24 cellular contexts compared by ENCODE assay signal in the genomic region with DNA sequence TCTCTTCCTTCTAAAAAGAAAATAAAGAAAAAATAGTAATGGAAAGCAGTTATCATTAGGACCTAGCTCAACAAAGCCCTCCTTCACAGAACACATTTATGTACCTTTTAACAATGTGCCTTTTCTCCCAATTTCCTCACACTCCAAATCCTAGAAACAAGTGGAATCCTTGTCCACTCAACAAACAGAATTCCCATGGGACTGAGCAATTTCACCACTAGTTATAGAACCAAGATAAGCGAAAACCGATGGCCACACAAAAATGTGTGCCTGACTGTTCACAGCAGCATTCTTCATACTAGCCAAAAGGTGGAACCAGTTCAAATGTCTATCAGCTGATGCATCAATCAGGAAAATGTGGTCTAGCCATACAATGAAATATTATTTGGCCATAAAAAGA. TPM values are rescaled to one million over a fixed set of nuclear protein-coding genes. Genes with fewer than 3 reads are reported as not detected.
DNase-seq lines count a peak whose midpoint lies in the region; ATAC-seq and TF ChIP-seq lines count a peak whose summit lies in the region.
"Had no signal": no experiment of that assay in that cellular context is flagged by ENCODE, and none has a peak within 500 bp of the region (broad histone marks: within the 10 kb centered on the region; RNA-seq: fewer than 3 reads in every experiment).

No MANE protein-coding gene starts in this region.

- no peaks in the 10 kb centered on the region for H3K4me1 ChIP-seq in uterus
- H3K4me1 ChIP-seq: BE2C, HAP-1 had no signal

- peaks cover 11% of the 10 kb centered on the region for H3K4me1 Mint-ChIP-seq in T-helper 1 cell treated with Interleukin-12 subunit alpha and Interleukin-12 subunit beta and Interleukin-4 antibody, amounts not matched to agents 30 μg/mL and 1 μg/mL, for 36 hours (ENCODE audit: low read depth)
- peaks cover 4% of the 10 kb centered on the region for H3K4me1 Mint-ChIP-seq in activated T-helper 17 cell treated with anti-CD3 and anti-CD28 coated beads, Interleukin-2, amount 50 U/mL, for 72 hours
- peaks cover 4 to 19% of the 10 kb centered on the region in 2 donors for H3K4me1 Mint-ChIP-seq in stimulated activated naive B cell treated with anti-CD40 and anti-IgM and Interleukin-4, amounts not matched to agents 10 μg/mL and 1 μg/mL and 100 μg/mL, for 72 hours
- H3K4me1 Mint-ChIP-seq in stimulated activated memory B cell treated with anti-CD40 and anti-IgM and Interleukin-4, amounts not matched to agents 10 μg/mL and 1 μg/mL and 100 μg/mL, for 72 hours: peaks cover 6% of the 10 kb centered on the region

- no peak overlapping the region for H3K4me3 ChIP-seq in fibroblast of the aortic adventitia (ENCODE audit: low read depth, low read length)
- no peak overlapping the region for H3K4me3 ChIP-seq in uterus
- H3K4me3 ChIP-seq: HAP-1, K562 had no signal

- no peak overlapping the region for H3K27ac ChIP-seq in uterus
- H3K27ac ChIP-seq: 22Rv1 had no signal

- no peak for TF ChIP-seq CTCF in fibroblast of the aortic adventitia (IDR thresholded peaks at IDR 0.05; ENCODE audit: insufficient read depth, low read length)
- no peak for TF ChIP-seq CTCF in uterus (IDR thresholded peaks at IDR 0.05)

- H3K27me3 Mint-ChIP-seq in T-helper 1 cell treated with Interleukin-12 subunit alpha and Interleukin-12 subunit beta and Interleukin-4 antibody, amounts not matched to agents 30 μg/mL and 1 μg/mL, for 36 hours (ENCODE audit: low read depth): no peaks in the 10 kb centered on the region
- H3K27me3 Mint-ChIP-seq in activated T-helper 17 cell treated with anti-CD3 and anti-CD28 coated beads, Interleukin-2, amount 50 U/mL, for 72 hours: no peaks in the 10 kb centered on the region
- no peaks in the 10 kb centered on the region for H3K27me3 Mint-ChIP-seq in stimulated activated naive B cell treated with anti-CD40 and anti-IgM and Interleukin-4, amounts not matched to agents 10 μg/mL and 1 μg/mL and 100 μg/mL, for 72 hours
- H3K27me3 Mint-ChIP-seq in stimulated activated memory B cell treated with anti-CD40 and anti-IgM and Interleukin-4, amounts not matched to agents 10 μg/mL and 1 μg/mL and 100 μg/mL, for 72 hours: no peaks in the 10 kb centered on the region

- no peak for ATAC-seq in activated T-helper 17 cell treated with anti-CD3 and anti-CD28 coated beads, Interleukin-2, amount 50 U/mL, for 72 hours (replicated peaks)
- ATAC-seq in stimulated activated naive B cell treated with anti-CD40 and anti-IgM and Interleukin-4, amounts not matched to agents 10 μg/mL and 1 μg/mL and 100 μg/mL, for 72 hours (replicated peaks): no peak
- ATAC-seq in stimulated activated memory B cell treated with anti-CD40 and anti-IgM and Interleukin-4, amounts not matched to agents 10 μg/mL and 1 μg/mL and 100 μg/mL, for 72 hours: no peak
- ATAC-seq: K562 had no signal

- no peak for TF ChIP-seq POLR2A in uterus (IDR thresholded peaks at IDR 0.05)

- H3K4me3 Mint-ChIP-seq in T-helper 1 cell treated with Interleukin-12 subunit alpha and Interleukin-12 subunit beta and Interleukin-4 antibody, amounts not matched to agents 30 μg/mL and 1 μg/mL, for 36 hours: no peak overlapping the region
- no peak overlapping the region for H3K4me3 Mint-ChIP-seq in activated T-helper 17 cell treated with anti-CD3 and anti-CD28 coated beads, Interleukin-2, amount 50 U/mL, for 72 hours
- H3K4me3 Mint-ChIP-seq in stimulated activated naive B cell treated with anti-CD40 and anti-IgM and Interleukin-4, amounts not matched to agents 10 μg/mL and 1 μg/mL and 100 μg/mL, for 72 hours: no peak overlapping the region
- H3K4me3 Mint-ChIP-seq in stimulated activated memory B cell treated with anti-CD40 and anti-IgM and Interleukin-4, amounts not matched to agents 10 μg/mL and 1 μg/mL and 100 μg/mL, for 72 hours: no peak overlapping the region
- H3K4me3 Mint-ChIP-seq: CD14-positive monocyte, HFFc6 had no signal

- peaks cover 35% of the 10 kb centered on the region for H3K36me3 Mint-ChIP-seq in T-helper 1 cell treated with Interleukin-12 subunit alpha and Interleukin-12 subunit beta and Interleukin-4 antibody, amounts not matched to agents 30 μg/mL and 1 μg/mL, for 36 hours (ENCODE audit: low read depth)
- H3K36me3 Mint-ChIP-seq in activated T-helper 17 cell treated with anti-CD3 and anti-CD28 coated beads, Interleukin-2, amount 50 U/mL, for 72 hours (ENCODE audit: low read depth): peaks cover 85% of the 10 kb centered on the region
- H3K36me3 Mint-ChIP-seq in stimulated activated naive B cell treated with anti-CD40 and anti-IgM and Interleukin-4, amounts not matched to agents 10 μg/mL and 1 μg/mL and 100 μg/mL, for 72 hours: peaks cover 32 to 39% of the 10 kb centered on the region in 2 donors
- peaks cover 33% of the 10 kb centered on the region for H3K36me3 Mint-ChIP-seq in stimulated activated memory B cell treated with anti-CD40 and anti-IgM and Interleukin-4, amounts not matched to agents 10 μg/mL and 1 μg/mL and 100 μg/mL, for 72 hours

- DNase-seq in T-helper 1 cell (no peak), fibroblast of the aortic adventitia (ENCODE audit: low read depth) (peak; percentile 19), uterus (no peak), EL (no peak)
- DNase-seq in stimulated activated naive B cell treated with anti-CD40 and anti-IgM and Interleukin-4, amounts not matched to agents 10 μg/mL and 1 μg/mL and 100 μg/mL, for 72 hours: no peak
- DNase-seq: BE2C, GOT3, HFFc6, MV-4-11, NCI-H1105, NCI-H146, NCI-H1930, NCI-H2107, NCI-H524, NCI-H748 treated with DMSO at 0.1 percent for 48 hours had no signal

- H3K9me3 ChIP-seq in uterus: no peaks in the 10 kb centered on the region
- H3K9me3 ChIP-seq: BE2C, HAP-1 had no signal

- intact Hi-C loops in uterus (cut with DNase I; ENCODE audit: low total_unique reads): no loop called here

- no peaks in the 10 kb centered on the region for H3K36me3 ChIP-seq in uterus

- no peaks in the 10 kb centered on the region for H3K9me3 Mint-ChIP-seq in T-helper 1 cell treated with Interleukin-12 subunit alpha and Interleukin-12 subunit beta and Interleukin-4 antibody, amounts not matched to agents 30 μg/mL and 1 μg/mL, for 36 hours
- no peaks in the 10 kb centered on the region for H3K9me3 Mint-ChIP-seq in activated T-helper 17 cell treated with anti-CD3 and anti-CD28 coated beads, Interleukin-2, amount 50 U/mL, for 72 hours
- no peaks in the 10 kb centered on the region for H3K9me3 Mint-ChIP-seq in stimulated activated naive B cell treated with anti-CD40 and anti-IgM and Interleukin-4, amounts not matched to agents 10 μg/mL and 1 μg/mL and 100 μg/mL, for 72 hours
- no peaks in the 10 kb centered on the region for H3K9me3 Mint-ChIP-seq in stimulated activated memory B cell treated with anti-CD40 and anti-IgM and Interleukin-4, amounts not matched to agents 10 μg/mL and 1 μg/mL and 100 μg/mL, for 72 hours
- H3K9me3 Mint-ChIP-seq: CD14-positive monocyte, HFFc6 had no signal

- H3K27ac Mint-ChIP-seq in T-helper 1 cell treated with Interleukin-12 subunit alpha and Interleukin-12 subunit beta and Interleukin-4 antibody, amounts not matched to agents 30 μg/mL and 1 μg/mL, for 36 hours: peak overlapping the region; percentile 7
- H3K27ac Mint-ChIP-seq in activated T-helper 17 cell treated with anti-CD3 and anti-CD28 coated beads, Interleukin-2, amount 50 U/mL, for 72 hours: peak overlapping the region; percentile 58
- H3K27ac Mint-ChIP-seq in stimulated activated naive B cell treated with anti-CD40 and anti-IgM and Interleukin-4, amounts not matched to agents 10 μg/mL and 1 μg/mL and 100 μg/mL, for 72 hours: peak overlapping the region; percentile 82
- H3K27ac Mint-ChIP-seq in stimulated activated memory B cell treated with anti-CD40 and anti-IgM and Interleukin-4, amounts not matched to agents 10 μg/mL and 1 μg/mL and 100 μg/mL, for 72 hours: no peak overlapping the region
- H3K27ac Mint-ChIP-seq: HFFc6 had no signal

- H3K27me3 ChIP-seq in uterus: no peaks in the 10 kb centered on the region
- H3K27me3 ChIP-seq: BE2C had no signal

RNA-seq across cellular contexts. Expression of gene DCLRE1C, which starts 17.3 kb away (rescaled TPM):
- 10 to 100 TPM; 16.5 to 20.1 TPM for total RNA-seq in activated T-helper 17 cell treated with anti-CD3 and anti-CD28 coated beads, Interleukin-2, amount 50 U/mL, for 72 hours
- total RNA-seq in fibroblast of the aortic adventitia (ENCODE audit: low replicate concordance) (8.9 and 17.7 TPM in 2 replicates), uterus (10 to 100 TPM; 10.5 to 22.6 (median 16.6) TPM)

RNA-seq across cellular contexts. Expression of gene MEIG1, which starts 22.6 kb away (rescaled TPM):
- total RNA-seq in activated T-helper 17 cell treated with anti-CD3 and anti-CD28 coated beads, Interleukin-2, amount 50 U/mL, for 72 hours: under 1 TPM in 1 of 2 donors, not detected in 1; 0.48 TPM
- total RNA-seq in fibroblast of the aortic adventitia (ENCODE audit: low replicate concordance) (not detected in 2 replicates), uterus (not detected)
- total RNA-seq: Daoy, LHCN-M2 had no signal

RNA-seq across cellular contexts. Expression of gene SUV39H2, which starts 57.9 kb away (rescaled TPM):
- total RNA-seq in activated T-helper 17 cell treated with anti-CD3 and anti-CD28 coated beads, Interleukin-2, amount 50 U/mL, for 72 hours: 10 to 100 TPM; 24.0 to 38.4 TPM
- total RNA-seq in fibroblast of the aortic adventitia (ENCODE audit: low replicate concordance) (6.5 and 26.8 TPM in 2 replicates), uterus (10 to 100 TPM in 2 of 4 donors, 1 to 10 TPM in 2; 7.4 to 41.5 (median 12.2) TPM)
